In genomic region chr19:8513687-8514504, GRCh38 we compare ENCODE assay signal across 8 cellular contexts. TPM values are rescaled to one million over a fixed set of nuclear protein-coding genes. Genes with fewer than 3 reads are reported as not detected.
A peak's percentile ranks its signal among the peaks of the same experiment; 100 is the strongest.
DNase-seq lines count a peak whose midpoint lies in the region; ATAC-seq lines count a peak whose summit lies in the region.

Gene ZNF414 (minus strand): TSS chr19:8514167. CDS start chr19:8514046, 121 bp downstream.

- ATAC-seq in GM19397 (IDR thresholded peaks at IDR 0.05; ENCODE audit: unreplicated experiment): peak; percentile 88
- ATAC-seq in HG03565 (IDR thresholded peaks at IDR 0.05; ENCODE audit: unreplicated experiment): peak; percentile 76
- peak; percentile 93 for ATAC-seq in left lobe of liver

- DNase-seq in CD1c-positive myeloid dendritic cell (ENCODE audit: extremely low spot score): peak; percentile 97
- peak; percentile 82 for DNase-seq in NCI-H774 (lab: John Stamatoyannopoulos, UW)
- DNase-seq in activated CD4-positive, alpha-beta T cell treated with anti-CD3 and anti-CD28 coated beads, Interleukin-2, amount 50 U/mL, for 24 hours (ENCODE audit: low read depth in 1 of 2, low spot score in 1 of 2): peak; percentile 94 to 99
- peak; percentile 96 for DNase-seq in dedifferentiated amniotic fluid mesenchymal stem cell (ENCODE audit: extremely low spot score)
- DNase-seq in left lobe of liver (ENCODE audit: low spot score): peak; percentile 96
- DNase-seq in stimulated activated CD4-positive, alpha-beta T cell treated with anti-CD3 and anti-CD28 coated beads, Interleukin-2, amount 100 ng/mL, for 24 hours: peak; percentile 98 to 99

RNA-seq across cellular contexts. Expression of gene ZNF414, which starts in this region (rescaled TPM):
- total RNA-seq in left lobe of liver: 12.0 TPM

Comparison
In these comparisons a context has a peak if more than half of its experiments do, and no peak if none do; other contexts are left out.
1. Peak in every context shown above with its lines: DNase-seq and ATAC-seq.